In genomic region chr3:14829811-14830210, GRCh38 we compare ENCODE assay signal across 22 cellular contexts. TPM values are rescaled to one million over a fixed set of nuclear protein-coding genes. Genes with fewer than 3 reads are reported as not detected.
"Had no signal": no experiment of that assay in that cellular context is flagged by ENCODE, and none has a peak within 500 bp of the region (broad histone marks: within the 10 kb centered on the region; RNA-seq: fewer than 3 reads in every experiment).

No MANE protein-coding gene starts in this region.

- H3K27ac ChIP-seq: body of pancreas, heart left ventricle, parathyroid adenoma, right lobe of liver, skin epidermis, tibial artery had no signal

- H3K79me2 ChIP-seq: parathyroid adenoma had no signal

- H3K36me3 ChIP-seq: right lobe of liver, tibial artery had no signal

- DNase-seq: activated CD4-positive, alpha-beta memory T cell treated with anti-CD3 and anti-CD28 coated beads for 36 hours; activated CD4-positive, alpha-beta T cell treated with anti-CD3 and anti-CD28 coated beads for 48 hours; activated CD4-positive, CD25-positive, alpha-beta regulatory T cell; activated effector memory CD4-positive, alpha-beta T cell treated with anti-CD3 and anti-CD28 coated beads, Interleukin-2, amount 50 U/mL, for 16 hours; activated naive CD4-positive, alpha-beta T cell treated with anti-CD3 and anti-CD28 coated beads, Interleukin-2, amount 50 U/mL, for 16 hours; activated naive CD8-positive, alpha-beta T cell treated with anti-CD3 and anti-CD28 coated beads, Interleukin-2, amount 50 U/mL, for 24 hours; anterior cingulate cortex; body of pancreas; effector memory CD4-positive, alpha-beta T cell; nucleus accumbens; right lobe of liver; stimulated activated CD4-positive, alpha-beta T cell treated with anti-CD3 and anti-CD28 coated beads, Interleukin-1b, Interleukin-23, amount 100 ng/mL, for 48 hours; stimulated activated naive CD8-positive, alpha-beta T cell treated with anti-CD3 and anti-CD28 coated beads, Interleukin-15, amount 100 ng/mL, for 72 hours; T-helper 9 cell; tibial artery had no signal

- H3K4me3 ChIP-seq: body of pancreas, heart left ventricle, right lobe of liver, skin epidermis, tibial artery had no signal

- H3K4me1 ChIP-seq: body of pancreas, right lobe of liver, tibial artery had no signal

- H3K27me3 ChIP-seq: body of pancreas, right lobe of liver, tibial artery had no signal

- H3K9ac ChIP-seq: parathyroid adenoma had no signal

- FAIRE-seq: islet of Langerhans had no signal

- ATAC-seq: activated naive CD8-positive, alpha-beta T cell treated with anti-CD3 and anti-CD28 coated beads, Interleukin-2, amount 50 U/mL, for 24 hours; body of pancreas; esophagus mucosa; right lobe of liver; stimulated activated naive CD8-positive, alpha-beta T cell treated with anti-CD3 and anti-CD28 coated beads, Interleukin-15, amount 100 ng/mL, for 72 hours had no signal

- H3K9me3 ChIP-seq: body of pancreas, heart left ventricle, right lobe of liver, tibial artery had no signal

RNA-seq across cellular contexts. Expression of gene FGD5, which starts 11.0 kb away (rescaled TPM):
- total RNA-seq: myocyte; T-helper 1 cell treated with Interleukin-12 subunit alpha and Interleukin-12 subunit beta and Interleukin-4 antibody, amounts not matched to agents 30 ng/mL and 1 ng/mL, for 36 hours had no signal
